In genomic region chr13:112073245-112074138, GRCh38 we compare ENCODE assay signal across 2 cellular contexts.
TF ChIP-seq lines count a peak whose summit lies in the region.

No MANE protein-coding gene starts in this region.

TF ChIP-seq in GM12891, 5 proteins besides CTCF, POLR2A, EP300 and RAD21 (continued from another document):
- TF ChIP-seq POLR2AphosphoS5 (IDR thresholded peaks at IDR 0.05; ENCODE audit: low read depth, low read length) (no peak), SPI1 (IDR thresholded peaks at IDR 0.05; ENCODE audit: low read depth, low read length) (no peak)

TF ChIP-seq in SK-N-SH, 30 proteins besides CTCF, POLR2A, EP300 and RAD21:
- TF ChIP-seq PBX3 (IDR thresholded peaks at IDR 0.05) (no peak), ELF1 (IDR thresholded peaks at IDR 0.05) (no peak), GABPA (IDR thresholded peaks at IDR 0.05; ENCODE audit: low read depth) (no peak), YY1 (IDR thresholded peaks at IDR 0.05; ENCODE audit: low read depth) (no peak)
TF ChIP-seq in SK-N-SH: peak in this region for 0.
